8 cellular contexts compared by ENCODE assay signal in genomic region chr14:90384543-90384911, GRCh38. TPM values are rescaled to one million over a fixed set of nuclear protein-coding genes. Genes with fewer than 3 reads are reported as not detected.
A peak's percentile ranks its signal among the peaks of the same experiment; 100 is the strongest.
DNase-seq lines count a peak whose midpoint lies in the region; ATAC-seq and TF ChIP-seq lines count a peak whose summit lies in the region.

No MANE protein-coding gene starts in this region.

- H3K4me3 Mint-ChIP-seq in activated naive CD8-positive, alpha-beta T cell treated with anti-CD3 and anti-CD28 coated beads, Interleukin-2, amount 10 ng/mL, durations not matched to agents 7 days and 5 days: no peak overlapping the region
- H3K4me3 Mint-ChIP-seq in activated naive CD8-positive, alpha-beta T cell treated with anti-CD3 and anti-CD28 coated beads, Interleukin-2, amount 50 U/mL, for 24 hours: no peak overlapping the region
- no peak overlapping the region for H3K4me3 Mint-ChIP-seq in HFFc6

- peaks cover 2% of the 10 kb centered on the region for H3K27me3 Mint-ChIP-seq in activated naive CD8-positive, alpha-beta T cell treated with anti-CD3 and anti-CD28 coated beads, Interleukin-2, amount 10 ng/mL, durations not matched to agents 7 days and 5 days
- H3K27me3 Mint-ChIP-seq in activated naive CD8-positive, alpha-beta T cell treated with anti-CD3 and anti-CD28 coated beads, Interleukin-2, amount 50 U/mL, for 24 hours: no peaks in the 10 kb centered on the region
- peaks cover 2% of the 10 kb centered on the region; the same call in 1 of the 2 replicates for H3K27me3 Mint-ChIP-seq in HFFc6 (ENCODE audit: insufficient read depth)

- H3K4me1 ChIP-seq in adipocyte (ENCODE audit: control insufficient read depth, insufficient read depth, low read length) (peaks cover 61% of the 10 kb centered on the region), thymus (ENCODE audit: control insufficient read depth, insufficient read depth, low read length) (peaks cover 17% of the 10 kb centered on the region)

- H3K9me3 ChIP-seq in adipocyte (ENCODE audit: control insufficient read depth, low read length) (no peaks in the 10 kb centered on the region), thymus (ENCODE audit: control insufficient read depth) (no peaks in the 10 kb centered on the region)

- peak overlapping the region; percentile 93 for H3K9ac ChIP-seq in adipocyte (ENCODE audit: low read length)

- WGBS in thymus: 8% methylated on average over 3 of the region's 3 CpGs

- H3K27ac ChIP-seq in layer of hippocampus (ENCODE audit: low read depth, low read length) (peak overlapping the region; percentile 99), thymus (ENCODE audit: low read depth) (peak overlapping the region; percentile 99)

- peak overlapping the region; percentile 90 for H3K4me3 ChIP-seq in adipocyte (ENCODE audit: low read length)
- H3K4me3 ChIP-seq in thymus (ENCODE audit: low read length): peak overlapping the region; percentile 71

- peaks cover under 1% of the 10 kb centered on the region for H3K36me3 Mint-ChIP-seq in activated naive CD8-positive, alpha-beta T cell treated with anti-CD3 and anti-CD28 coated beads, Interleukin-2, amount 10 ng/mL, durations not matched to agents 7 days and 5 days
- H3K36me3 Mint-ChIP-seq in activated naive CD8-positive, alpha-beta T cell treated with anti-CD3 and anti-CD28 coated beads, Interleukin-2, amount 50 U/mL, for 24 hours (ENCODE audit: low read depth): no peaks in the 10 kb centered on the region
- no peaks in the 10 kb centered on the region; the same call in 1 of the 2 replicates for H3K36me3 Mint-ChIP-seq in HFFc6 (ENCODE audit: low read depth)

- no peak for DNase-seq in activated naive CD8-positive, alpha-beta T cell treated with anti-CD3 and anti-CD28 coated beads, Interleukin-2, amount 10 ng/mL, durations not matched to agents 7 days and 5 days
- no peak for DNase-seq in activated naive CD8-positive, alpha-beta T cell treated with anti-CD3 and anti-CD28 coated beads, Interleukin-2, amount 50 U/mL, for 24 hours
- DNase-seq in adipocyte (ENCODE audit: low read depth): no peak
- DNase-seq in HFFc6: no peak
- no peak for DNase-seq in AG20443 (ENCODE audit: low spot score)
- no peak for DNase-seq in AML-193 (lab: John Stamatoyannopoulos, UW)

- peak; percentile 28 for ATAC-seq in activated naive CD8-positive, alpha-beta T cell treated with anti-CD3 and anti-CD28 coated beads, Interleukin-2, amount 10 ng/mL, durations not matched to agents 7 days and 5 days (ENCODE audit: low read depth)
- ATAC-seq in activated naive CD8-positive, alpha-beta T cell treated with anti-CD3 and anti-CD28 coated beads, Interleukin-2, amount 50 U/mL, for 24 hours: no peak

- no peak for TF ChIP-seq CTCF in HFFc6 (IDR thresholded peaks at IDR 0.05)

- peaks cover 15% of the 10 kb centered on the region for H3K4me1 Mint-ChIP-seq in activated naive CD8-positive, alpha-beta T cell treated with anti-CD3 and anti-CD28 coated beads, Interleukin-2, amount 10 ng/mL, durations not matched to agents 7 days and 5 days
- H3K4me1 Mint-ChIP-seq in activated naive CD8-positive, alpha-beta T cell treated with anti-CD3 and anti-CD28 coated beads, Interleukin-2, amount 50 U/mL, for 24 hours: peaks cover 39% of the 10 kb centered on the region
- peaks cover 28% of the 10 kb centered on the region for H3K4me1 Mint-ChIP-seq in HFFc6 (ENCODE audit: low read depth)

- POLR2A ChIA-PET in activated naive CD8-positive, alpha-beta T cell treated with anti-CD3 and anti-CD28 coated beads, Interleukin-2, amount 10 ng/mL, durations not matched to agents 7 days and 5 days (lab: Charles Lee): interaction anchor here (0.7 to 11.1 kb wide), 11 partner anchors 8 to 1125 kb away, joined by 3 to 386 read pairs (median 5); partner anchors contain the start of genes CALM1, EFCAB11, NRDE2 and PPP4R3A

- H3K27me3 ChIP-seq in adipocyte (replicated peaks; ENCODE audit: control insufficient read depth, insufficient read depth, low read length) (no peaks in the 10 kb centered on the region), layer of hippocampus (ENCODE audit: control insufficient read depth, insufficient read depth, low read length) (no peaks in the 10 kb centered on the region), thymus (ENCODE audit: control insufficient read depth, insufficient read depth) (no peaks in the 10 kb centered on the region)

- H3K36me3 ChIP-seq in adipocyte (ENCODE audit: control insufficient read depth, insufficient read depth, low read length, severe bottlenecking): no peaks in the 10 kb centered on the region
- no peaks in the 10 kb centered on the region for H3K36me3 ChIP-seq in thymus (ENCODE audit: control insufficient read depth, insufficient read depth)

- no peak overlapping the region for H3K27ac Mint-ChIP-seq in activated naive CD8-positive, alpha-beta T cell treated with anti-CD3 and anti-CD28 coated beads, Interleukin-2, amount 10 ng/mL, durations not matched to agents 7 days and 5 days
- H3K27ac Mint-ChIP-seq in activated naive CD8-positive, alpha-beta T cell treated with anti-CD3 and anti-CD28 coated beads, Interleukin-2, amount 50 U/mL, for 24 hours: no peak overlapping the region
- H3K27ac Mint-ChIP-seq in HFFc6: no peak overlapping the region

- H3K9me3 Mint-ChIP-seq in activated naive CD8-positive, alpha-beta T cell treated with anti-CD3 and anti-CD28 coated beads, Interleukin-2, amount 10 ng/mL, durations not matched to agents 7 days and 5 days: peaks cover under 1% of the 10 kb centered on the region
- no peaks in the 10 kb centered on the region for H3K9me3 Mint-ChIP-seq in activated naive CD8-positive, alpha-beta T cell treated with anti-CD3 and anti-CD28 coated beads, Interleukin-2, amount 50 U/mL, for 24 hours
- H3K9me3 Mint-ChIP-seq in HFFc6: no peaks in the 10 kb centered on the region

RNA-seq across cellular contexts. Expression of gene CALM1, which starts 12.3 kb away (rescaled TPM):
- 100 to 1,000 TPM; 682 to 687 TPM for total RNA-seq in activated naive CD8-positive, alpha-beta T cell treated with anti-CD3 and anti-CD28 coated beads, Interleukin-2, amount 10 ng/mL, durations not matched to agents 7 days and 5 days
- polyA plus RNA-seq in thymus: 302 TPM
- total RNA-seq in HFFc6 (2021; fragmentation: NEBNext Ultra II Directional; extraction: Animal tissue kit (Norgen Biotek cat#: 25700)): 100 to 1,000 TPM; 333 to 429 (median 403) TPM

RNA-seq across cellular contexts. Expression of gene NRDE2, which starts 52.8 kb away (rescaled TPM):
- total RNA-seq in activated naive CD8-positive, alpha-beta T cell treated with anti-CD3 and anti-CD28 coated beads, Interleukin-2, amount 10 ng/mL, durations not matched to agents 7 days and 5 days: 10 to 100 TPM; 25.4 TPM
- polyA plus RNA-seq in thymus: 9.4 TPM
- 10 to 100 TPM in 3 of 6 experiments, 1 to 10 TPM in 3; 7.9 to 12.1 (median 9.8) TPM for total RNA-seq in HFFc6 (2021; fragmentation: NEBNext Ultra II Directional; extraction: Animal tissue kit (Norgen Biotek cat#: 25700))
